ENCODE assay signal across 19 cellular contexts in the genomic region with DNA sequence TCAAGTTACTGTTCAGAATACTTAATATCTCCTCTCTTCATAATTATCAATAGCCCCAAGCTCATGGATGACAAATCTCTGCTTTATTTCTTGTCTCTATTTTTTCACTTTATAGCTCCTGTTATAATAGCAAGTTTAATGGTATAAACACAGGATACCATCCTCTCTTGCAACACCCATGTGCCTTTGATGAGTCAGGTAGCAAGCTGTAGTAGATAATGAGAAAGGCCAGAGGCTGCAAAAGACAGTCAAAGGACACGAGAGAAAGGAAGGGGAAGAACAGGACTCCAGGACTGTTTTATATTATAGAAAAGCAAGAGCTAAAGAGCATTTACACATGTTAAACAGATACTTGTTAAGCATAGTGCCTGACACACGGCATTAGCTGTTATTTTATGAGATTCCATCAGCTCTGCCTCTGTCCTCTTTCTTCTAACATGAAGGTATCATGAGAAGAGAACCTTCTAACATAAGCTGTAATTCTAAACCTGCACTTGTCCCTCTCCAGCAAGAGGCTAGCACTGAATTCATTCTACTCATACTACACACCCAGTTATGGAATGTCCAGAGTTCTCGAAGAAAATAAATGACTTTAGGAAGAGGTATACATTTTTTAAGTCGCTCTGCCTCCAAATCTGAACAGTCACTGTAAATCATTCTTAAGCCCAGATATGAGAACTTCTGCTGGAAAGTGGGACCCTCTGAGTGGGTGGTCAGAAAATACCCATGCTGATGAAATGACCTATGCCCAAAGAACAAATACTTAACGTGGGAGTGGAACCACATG. TPM values are rescaled to one million over a fixed set of nuclear protein-coding genes. Genes with fewer than 3 reads are reported as not detected.
A peak's percentile ranks its signal among the peaks of the same experiment; 100 is the strongest.
DNase-seq lines count a peak whose midpoint lies in the region; ATAC-seq and TF ChIP-seq lines count a peak whose summit lies in the region.
"Had no signal": no experiment of that assay in that cellular context is flagged by ENCODE, and none has a peak within 500 bp of the region (broad histone marks: within the 10 kb centered on the region; RNA-seq: fewer than 3 reads in every experiment).

No MANE protein-coding gene starts in this region.

- H3K27me3 ChIP-seq in fibroblast of lung (ENCODE audit: control insufficient read depth, insufficient read depth, low read length), result no peaks in the 10 kb centered on the region
- no peaks in the 10 kb centered on the region for H3K27me3 ChIP-seq in osteoblast (ENCODE audit: insufficient read depth, low read length)
- H3K27me3 ChIP-seq in thyroid gland, result no peaks in the 10 kb centered on the region
- no peaks in the 10 kb centered on the region for H3K27me3 ChIP-seq in gastrocnemius medialis
- H3K27me3 ChIP-seq: ascending aorta, BE2C, heart left ventricle, pancreas, testis had no signal

- H4K20me1 ChIP-seq in fibroblast of lung (ENCODE audit: control insufficient read depth, extremely low read depth, insufficient read depth, low read length) (no peaks in the 10 kb centered on the region), osteoblast (ENCODE audit: insufficient read depth, low read length) (no peaks in the 10 kb centered on the region)

- intact Hi-C loops in thyroid gland (cut with DNase I), result no loop called here
- intact Hi-C loops in gastrocnemius medialis (cut with DNase I; ENCODE audit: low total_unique reads), result no loop called here

- DNase-seq in HCEC 1CT (peak; percentile 56), NOMO-1 treated with DMSO at 0.1 percent for 48 hours (lab: John Stamatoyannopoulos, UW; ENCODE audit: unreplicated experiment) (peak; percentile 22), fibroblast of lung (ENCODE audit: low read depth in 2 of 2) (peak; percentile 19 to 72), osteoblast (ENCODE audit: insufficient read length, low spot score, missing footprints) (peak; percentile 65), thyroid gland (no peak), NAMALWA (ENCODE audit: low spot score) (no peak), gastrocnemius medialis (no peak), SHP77 treated with DMSO at 0.1 percent for 48 hours (lab: John Stamatoyannopoulos, UW) (no peak)
- DNase-seq: activated gamma-delta T cell; BE2C; H9; heart left ventricle; NCI-H2081; NCI-H524 treated with DMSO at 0.1 percent for 48 hours; pancreas; stimulated activated CD4-positive, alpha-beta T cell treated with anti-CD3 and anti-CD28 coated beads, Interleukin-4, amount 100 ng/mL, for 1 hour; testis had no signal

- WGBS in thyroid gland, 2 donors, result 50 to 57% methylated on average over 5 of the region's 5 CpGs

- TF ChIP-seq CTCF in fibroblast of lung (conservative IDR thresholded peaks at IDR 0.05 in 1 of 2, IDR thresholded peaks at IDR 0.05 in 1 of 2; ENCODE audit: low read depth in 1 of 2, low read length in 2 of 2) (no peak), osteoblast (IDR thresholded peaks at IDR 0.05; ENCODE audit: extremely low read depth, low read depth, low read length) (no peak), thyroid gland (IDR thresholded peaks at IDR 0.05) (no peak), gastrocnemius medialis (IDR thresholded peaks at IDR 0.05 in 4 of 5, conservative IDR thresholded peaks at IDR 0.05 in 1 of 5) (no peak)

- in situ Hi-C loops in gastrocnemius medialis (cut with MboI; ENCODE audit: low sequenced_read_pairs in 4 of 4), result no loop called here

- H3K79me2 ChIP-seq in fibroblast of lung (ENCODE audit: control insufficient read depth, insufficient read depth, low read length) (no peaks in the 10 kb centered on the region), osteoblast (ENCODE audit: insufficient read depth, low read length) (no peaks in the 10 kb centered on the region)

- H3K4me3 ChIP-seq in fibroblast of lung (replicated peaks in 1 of 4; ENCODE audit: control extremely low read depth in 1 of 4, insufficient read depth in 1 of 4, low read depth in 3 of 4, low read length in 4 of 4) (no peak overlapping the region), osteoblast (ENCODE audit: insufficient read depth, low read length) (no peak overlapping the region), thyroid gland (replicated peaks in 1 of 3) (no peak overlapping the region), gastrocnemius medialis (no peak overlapping the region)
- H3K4me3 ChIP-seq: ascending aorta, heart left ventricle, pancreas, testis had no signal

- H3K4me2 ChIP-seq in fibroblast of lung (ENCODE audit: extremely low read depth, insufficient read depth, low read length) (no peak overlapping the region), osteoblast (ENCODE audit: insufficient read depth, low read length) (no peak overlapping the region)

- TF ChIP-seq POLR2A in thyroid gland (IDR thresholded peaks at IDR 0.05), result no peak
- TF ChIP-seq POLR2A in gastrocnemius medialis (IDR thresholded peaks at IDR 0.05), result no peak

- no peak overlapping the region for H2AFZ ChIP-seq in fibroblast of lung (ENCODE audit: low read length)
- H2AFZ ChIP-seq in osteoblast (ENCODE audit: low read length), result no peak overlapping the region

- H3K9ac ChIP-seq in fibroblast of lung (ENCODE audit: insufficient read depth, low read length), result no peak overlapping the region

- ATAC-seq in gastrocnemius medialis, result no peak
- ATAC-seq: heart left ventricle, pancreas, WTC11 had no signal

- H3K27ac ChIP-seq in fibroblast of lung (ENCODE audit: insufficient read depth, low read length) (no peak overlapping the region), osteoblast (ENCODE audit: low read depth, low read length) (no peak overlapping the region), thyroid gland (no peak overlapping the region), gastrocnemius medialis (no peak overlapping the region)
- H3K27ac ChIP-seq: ascending aorta, heart left ventricle, pancreas, testis had no signal

- H3K36me3 ChIP-seq in fibroblast of lung (ENCODE audit: control insufficient read depth, insufficient read depth, low read length), result peaks cover 13% of the 10 kb centered on the region
- H3K36me3 ChIP-seq in osteoblast (ENCODE audit: insufficient read depth, low read length), result peaks cover 56% of the 10 kb centered on the region
- no peaks in the 10 kb centered on the region for H3K36me3 ChIP-seq in thyroid gland
- H3K36me3 ChIP-seq in gastrocnemius medialis, result no peaks in the 10 kb centered on the region
- H3K36me3 ChIP-seq: pancreas had no signal

- no peaks in the 10 kb centered on the region for H3K4me1 ChIP-seq in fibroblast of lung (ENCODE audit: control insufficient read depth, extremely low read depth, insufficient read depth, low read length)
- H3K4me1 ChIP-seq in osteoblast (ENCODE audit: insufficient read depth, low read length), result peaks cover 5% of the 10 kb centered on the region
- H3K4me1 ChIP-seq in thyroid gland, result no peaks in the 10 kb centered on the region
- no peaks in the 10 kb centered on the region for H3K4me1 ChIP-seq in gastrocnemius medialis
- H3K4me1 ChIP-seq: ascending aorta, testis had no signal

- H3K9me3 ChIP-seq in fibroblast of lung (ENCODE audit: control insufficient read depth, insufficient read depth, low read depth, low read length) (no peaks in the 10 kb centered on the region), osteoblast (ENCODE audit: low read depth, low read length) (no peaks in the 10 kb centered on the region), thyroid gland (no peaks in the 10 kb centered on the region), gastrocnemius medialis (no peaks in the 10 kb centered on the region)
- H3K9me3 ChIP-seq: ascending aorta, BE2C, heart left ventricle, pancreas, testis had no signal

RNA-seq across cellular contexts. Expression of gene NT5E, which starts 44.9 kb away (rescaled TPM):
- total RNA-seq in fibroblast of lung (111 and 257 TPM in 2 replicates), osteoblast (219 and 280 TPM in 2 replicates), thyroid gland (100 to 1,000 TPM in 3 of 4 donors, 10 to 100 TPM in 1; 89.6 to 174 (median 122) TPM), gastrocnemius medialis (1 to 10 TPM in 3 of 4 donors, under 1 TPM in 1; 0.82 to 4.3 (median 2.8) TPM)
- 217 and 324 TPM in 2 replicates for polyA plus RNA-seq in fibroblast of lung
- polyA plus RNA-seq in fibroblast of lung (2012), result 125 and 203 TPM in 2 replicates
- polyA minus RNA-seq in fibroblast of lung (ENCODE audit: low replicate concordance), result 43.7 and 113 TPM in 2 replicates

Comparison
In these comparisons a context has a peak if more than half of its experiments do, and no peak if none do; other contexts are left out.
1. DNase-seq: peak in HCEC 1CT (single experiment), NOMO-1 treated with DMSO at 0.1 percent for 48 hours (single experiment), fibroblast of lung (2 of 2) and osteoblast (single experiment); none in thyroid gland (0 of 2), NAMALWA (single experiment), gastrocnemius medialis (0 of 2) and SHP77 treated with DMSO at 0.1 percent for 48 hours (single experiment).
2. RNA of gene NT5E, which starts 44.9 kb away (total RNA-seq): 111 to 257 TPM in fibroblast of lung, 219 to 280 TPM in osteoblast and 89.6 to 174 TPM in thyroid gland; 0.82 to 4.3 TPM in gastrocnemius medialis; every median in the first group is over 10 times any median in the second.